Comparison of ENCODE assay signal across 19 cellular contexts in genomic region chrX:49242545-49243066, GRCh38. TPM values are rescaled to one million over a fixed set of nuclear protein-coding genes. Genes with fewer than 3 reads are reported as not detected.
DNase-seq lines count a peak whose midpoint lies in the region; ATAC-seq, FAIRE-seq and TF ChIP-seq lines count a peak whose summit lies in the region.
"Had no signal": no experiment of that assay in that cellular context is flagged by ENCODE, and none has a peak within 500 bp of the region (broad histone marks: within the 10 kb centered on the region; RNA-seq: fewer than 3 reads in every experiment).

No MANE protein-coding gene starts in this region.

- H3K27ac Mint-ChIP-seq in HFFc6 (peak overlapping the region; percentile 70), astrocyte (ENCODE audit: unreplicated experiment) (no peak overlapping the region)
- no peak overlapping the region for H3K27ac Mint-ChIP-seq in stimulated activated memory B cell treated with anti-CD40 and anti-IgM and Interleukin-4, amounts not matched to agents 10 μg/mL and 1 μg/mL and 100 μg/mL, for 72 hours
- H3K27ac Mint-ChIP-seq: CD4-positive, alpha-beta memory T cell; IgD-negative memory B cell had no signal

- H3K4me3 ChIP-seq in astrocyte (ENCODE audit: insufficient read depth, low read depth, low read length), result no peak overlapping the region
- no peak overlapping the region for H3K4me3 ChIP-seq in tibial nerve

- FAIRE-seq in astrocyte (lab: Jason Lieb, UNC) (peak; percentile 43), GM12892 (lab: Jason Lieb, UNC) (no peak)

- TF ChIP-seq CTCF in HFFc6 (IDR thresholded peaks at IDR 0.05) (no peak), astrocyte (IDR thresholded peaks at IDR 0.05; ENCODE audit: insufficient read depth, low read depth, low read length) (no peak), foreskin keratinocyte (conservative IDR thresholded peaks at IDR 0.05) (no peak), tibial nerve (IDR thresholded peaks at IDR 0.05) (no peak)

- no peaks in the 10 kb centered on the region for H3K36me3 ChIP-seq in astrocyte (ENCODE audit: insufficient read depth, low read length)
- peaks cover 0 to 56% (median 0%) of the 10 kb centered on the region in 3 donors for H3K36me3 ChIP-seq in tibial nerve
- H3K36me3 ChIP-seq: BE2C had no signal

- TF ChIP-seq EP300 in tibial nerve (IDR thresholded peaks at IDR 0.05), result no peak

- no peaks in the 10 kb centered on the region for H4K20me1 ChIP-seq in astrocyte (ENCODE audit: insufficient read depth, low read length)

- H3K9ac ChIP-seq in astrocyte (ENCODE audit: low read length), result no peak overlapping the region

- peak; percentile 62 for ATAC-seq in foreskin keratinocyte
- ATAC-seq in stimulated activated memory B cell treated with anti-CD40 and anti-IgM and Interleukin-4, amounts not matched to agents 10 μg/mL and 1 μg/mL and 100 μg/mL, for 72 hours, result no peak
- ATAC-seq: Panc1 had no signal

- H3K79me2 ChIP-seq in astrocyte (ENCODE audit: insufficient read depth, low read length), result no peaks in the 10 kb centered on the region

- TF ChIP-seq POLR2A in tibial nerve (IDR thresholded peaks at IDR 0.05), result no peak
- TF ChIP-seq POLR2A in GM12892 (IDR thresholded peaks at IDR 0.05; ENCODE audit: low read depth, low read length), result no peak

- H3K4me1 Mint-ChIP-seq in HFFc6 (ENCODE audit: low read depth) (peaks cover 7% of the 10 kb centered on the region), astrocyte (ENCODE audit: low read depth, unreplicated experiment) (no peaks in the 10 kb centered on the region)
- no peaks in the 10 kb centered on the region for H3K4me1 Mint-ChIP-seq in stimulated activated memory B cell treated with anti-CD40 and anti-IgM and Interleukin-4, amounts not matched to agents 10 μg/mL and 1 μg/mL and 100 μg/mL, for 72 hours

- H3K4me1 ChIP-seq in astrocyte (ENCODE audit: insufficient read depth, low read length) (no peaks in the 10 kb centered on the region), foreskin keratinocyte (no peaks in the 10 kb centered on the region), tibial nerve (no peaks in the 10 kb centered on the region)
- H3K4me1 ChIP-seq: BE2C had no signal

- 86 to 89% methylated on average over 7 to 12 of the region's 12 CpGs for WGBS in tibial nerve, 2 donors

- H3K9me3 Mint-ChIP-seq in HFFc6 (no peaks in the 10 kb centered on the region), astrocyte (ENCODE audit: unreplicated experiment) (no peaks in the 10 kb centered on the region)
- no peaks in the 10 kb centered on the region for H3K9me3 Mint-ChIP-seq in stimulated activated memory B cell treated with anti-CD40 and anti-IgM and Interleukin-4, amounts not matched to agents 10 μg/mL and 1 μg/mL and 100 μg/mL, for 72 hours
- H3K9me3 Mint-ChIP-seq: CD4-positive, alpha-beta memory T cell; IgD-negative memory B cell had no signal

- H3K4me3 Mint-ChIP-seq in HFFc6, result no peak overlapping the region
- H3K4me3 Mint-ChIP-seq in astrocyte (ENCODE audit: unreplicated experiment), result no peak overlapping the region
- H3K4me3 Mint-ChIP-seq in stimulated activated memory B cell treated with anti-CD40 and anti-IgM and Interleukin-4, amounts not matched to agents 10 μg/mL and 1 μg/mL and 100 μg/mL, for 72 hours, result no peak overlapping the region
- H3K4me3 Mint-ChIP-seq: IgD-negative memory B cell had no signal

- H3K27me3 ChIP-seq in astrocyte (ENCODE audit: insufficient read depth, low read length) (no peaks in the 10 kb centered on the region), foreskin keratinocyte (no peaks in the 10 kb centered on the region), tibial nerve (no peaks in the 10 kb centered on the region)
- H3K27me3 ChIP-seq: BE2C had no signal

- H3K9me3 ChIP-seq in astrocyte (ENCODE audit: insufficient read depth, low read depth, low read length) (no peaks in the 10 kb centered on the region), tibial nerve (no peaks in the 10 kb centered on the region)
- H3K9me3 ChIP-seq: BE2C had no signal

- no peak overlapping the region for H3K27ac ChIP-seq in astrocyte (ENCODE audit: low read depth, low read length)
- no peak overlapping the region for H3K27ac ChIP-seq in foreskin keratinocyte
- no peak overlapping the region for H3K27ac ChIP-seq in tibial nerve

- no peaks in the 10 kb centered on the region for H3K27me3 Mint-ChIP-seq in HFFc6 (ENCODE audit: insufficient read depth)
- H3K27me3 Mint-ChIP-seq in astrocyte (ENCODE audit: low read depth, unreplicated experiment), result no peaks in the 10 kb centered on the region
- no peaks in the 10 kb centered on the region for H3K27me3 Mint-ChIP-seq in stimulated activated memory B cell treated with anti-CD40 and anti-IgM and Interleukin-4, amounts not matched to agents 10 μg/mL and 1 μg/mL and 100 μg/mL, for 72 hours
- H3K27me3 Mint-ChIP-seq: CD4-positive, alpha-beta memory T cell; IgD-negative memory B cell had no signal

- DNase-seq in EL (peak; percentile 13), HFFc6 (no peak), astrocyte (ENCODE audit: low read depth) (no peak), foreskin keratinocyte (peak in 1 of 2 donors; percentile 3), tibial nerve (ENCODE audit: low spot score in 2 of 2) (no peak), NCI-H1105 treated with DMSO at 0.1 percent for 48 hours (lab: John Stamatoyannopoulos, UW) (no peak), GM12892 (ENCODE audit: insufficient read length) (no peak)
- DNase-seq: BE2C; CD4-positive, alpha-beta memory T cell; DMS79 treated with DMSO at 0.1 percent for 48 hours; NCI-H1092; NCI-H187; NCI-H446 treated with DMSO at 0.1 percent for 48 hours; NCI-H774; SIG-M5 had no signal

- no peak overlapping the region for H3K4me2 ChIP-seq in astrocyte (ENCODE audit: low read length)

- peaks cover 5% of the 10 kb centered on the region; the same call in 1 of the 2 replicates for H3K36me3 Mint-ChIP-seq in HFFc6 (ENCODE audit: low read depth)
- no peaks in the 10 kb centered on the region for H3K36me3 Mint-ChIP-seq in astrocyte (ENCODE audit: low read depth, unreplicated experiment)
- peaks cover 44% of the 10 kb centered on the region for H3K36me3 Mint-ChIP-seq in stimulated activated memory B cell treated with anti-CD40 and anti-IgM and Interleukin-4, amounts not matched to agents 10 μg/mL and 1 μg/mL and 100 μg/mL, for 72 hours
- H3K36me3 Mint-ChIP-seq: IgD-negative memory B cell had no signal

- no peak overlapping the region for H2AFZ ChIP-seq in astrocyte (ENCODE audit: low read depth, low read length)

RNA-seq across cellular contexts. Expression of gene CCDC22, which starts 7.3 kb away (rescaled TPM):
- 10 to 100 TPM; 12.9 to 16.3 (median 15.1) TPM for total RNA-seq in HFFc6 (2021; fragmentation: NEBNext Ultra II Directional; extraction: Animal tissue kit (Norgen Biotek cat#: 25700))
- total RNA-seq in astrocyte, result 11.7 and 12.3 TPM in 2 replicates
- total RNA-seq in foreskin keratinocyte, result 15.1 and 15.6 TPM in 2 replicates
- polyA plus RNA-seq in foreskin keratinocyte, result 15.2 and 15.6 TPM in 2 replicates
- total RNA-seq in tibial nerve, result 10 to 100 TPM; 10.5 to 20.7 (median 12.0) TPM
- polyA plus RNA-seq in GM12892 (2012; ENCODE audit: missing spikeins), result 7.3 TPM

RNA-seq across cellular contexts. Expression of gene CACNA1F, which starts 9.5 kb away (rescaled TPM):
- total RNA-seq in HFFc6 (2021; fragmentation: NEBNext Ultra II Directional; extraction: Animal tissue kit (Norgen Biotek cat#: 25700)), result not detected
- total RNA-seq in astrocyte (not detected in 2 replicates), foreskin keratinocyte (not detected in 2 replicates), tibial nerve (1 to 10 TPM in 1 of 4 donors, under 1 TPM in 3; under 0.01 to 1.0 (median 0.40) TPM)
- 0.01 TPM in 1 of 2 replicates, not detected in the other for polyA plus RNA-seq in foreskin keratinocyte
- polyA plus RNA-seq in GM12892 (2012; ENCODE audit: missing spikeins), result 0.17 TPM
- total RNA-seq: H4 had no signal
- polyA plus RNA-seq: IgD-negative memory B cell had no signal

RNA-seq across cellular contexts. Expression of gene FOXP3, which starts 21.9 kb away (rescaled TPM):
- total RNA-seq in HFFc6 (2021; fragmentation: NEBNext Ultra II Directional; extraction: Animal tissue kit (Norgen Biotek cat#: 25700)), result under 1 TPM in 3 of 6 experiments, not detected in 3; 0.09 to 0.16 (median 0.14) TPM
- 0.09 and 0.12 TPM in 2 replicates for total RNA-seq in astrocyte
- total RNA-seq in foreskin keratinocyte, result 0.11 and 0.14 TPM in 2 replicates
- polyA plus RNA-seq in foreskin keratinocyte, result 0.09 and 0.15 TPM in 2 replicates
- total RNA-seq in tibial nerve, result under 1 TPM in 2 of 4 donors, not detected in 2; 0.20 to 0.42 TPM
- polyA plus RNA-seq in GM12892 (2012; ENCODE audit: missing spikeins), result not detected
- total RNA-seq: H4 had no signal

RNA-seq across cellular contexts. Expression of gene PPP1R3F, which starts 27.0 kb away (rescaled TPM):
- 1 to 10 TPM; 2.4 to 4.5 (median 4.1) TPM for total RNA-seq in HFFc6 (2021; fragmentation: NEBNext Ultra II Directional; extraction: Animal tissue kit (Norgen Biotek cat#: 25700))
- total RNA-seq in astrocyte, result 5.6 and 6.6 TPM in 2 replicates
- 0.92 and 1.2 TPM in 2 replicates for total RNA-seq in foreskin keratinocyte
- 1.1 and 1.8 TPM in 2 replicates for polyA plus RNA-seq in foreskin keratinocyte
- 10 to 100 TPM; 20.9 to 36.9 (median 27.1) TPM for total RNA-seq in tibial nerve
- polyA plus RNA-seq in GM12892 (2012; ENCODE audit: missing spikeins), result 0.74 TPM

RNA-seq across cellular contexts. Expression of gene SYP, which starts 42.6 kb away (rescaled TPM):
- under 1 TPM; 0.11 to 0.34 (median 0.24) TPM for total RNA-seq in HFFc6 (2021; fragmentation: NEBNext Ultra II Directional; extraction: Animal tissue kit (Norgen Biotek cat#: 25700))
- total RNA-seq in astrocyte, result 1.6 and 1.9 TPM in 2 replicates
- total RNA-seq in foreskin keratinocyte, result 0.20 and 0.28 TPM in 2 replicates
- 0.20 and 0.31 TPM in 2 replicates for polyA plus RNA-seq in foreskin keratinocyte
- total RNA-seq in tibial nerve, result 1 to 10 TPM; 3.1 to 9.9 (median 7.7) TPM
- 1.2 TPM for polyA plus RNA-seq in GM12892 (2012; ENCODE audit: missing spikeins)
